1 cellular context compared by ENCODE assay signal in genomic region chr15:58867926-58868325, GRCh38.
TF ChIP-seq lines count a peak whose summit lies in the region.

No MANE protein-coding gene starts in this region.

TF ChIP-seq in HepG2, 621 proteins besides CTCF, POLR2A, EP300 and RAD21 (continued from another document):
- no peak for TF ChIP-seq HNRNPUL1 (IDR thresholded peaks at IDR 0.05; ENCODE audit: low read depth, low read length)
